9 cellular contexts compared by ENCODE assay signal in the genomic region with DNA sequence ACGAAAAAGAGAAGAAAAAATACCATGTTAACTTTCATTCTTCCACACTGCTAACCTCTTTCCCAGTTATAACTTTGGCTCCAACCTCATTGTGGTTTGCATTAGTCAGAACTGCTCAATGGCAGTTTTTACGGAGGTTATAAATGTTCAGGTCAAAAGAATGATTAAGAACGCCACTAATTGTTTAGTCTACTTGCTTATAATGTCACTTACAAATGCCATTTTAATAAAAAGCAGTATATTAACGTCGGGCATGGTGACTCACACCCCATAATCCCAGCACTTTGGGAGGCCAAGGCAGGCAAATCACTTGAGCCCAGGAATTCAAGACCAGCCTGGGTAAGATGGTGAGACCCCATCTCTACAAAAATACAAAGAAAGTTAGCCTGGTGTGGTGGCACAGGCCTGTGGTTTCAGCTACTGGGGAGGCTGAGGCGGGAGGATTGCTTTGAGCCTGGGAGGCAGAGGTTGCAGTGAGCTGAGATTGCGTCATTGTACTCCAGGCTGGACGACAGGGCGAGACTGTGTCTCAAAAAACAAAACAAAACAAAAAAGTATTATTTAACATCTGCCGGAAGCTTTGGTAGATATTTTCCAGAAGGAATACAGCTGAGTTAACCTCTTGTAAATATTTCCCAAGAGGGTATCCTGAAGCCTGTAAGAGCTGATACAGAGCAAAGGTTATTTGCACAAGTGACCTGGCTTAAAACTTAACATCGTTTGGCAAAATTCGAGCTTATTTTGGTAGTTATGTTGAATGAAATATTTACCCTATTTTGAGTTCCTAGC. TPM values are rescaled to one million over a fixed set of nuclear protein-coding genes. Genes with fewer than 3 reads are reported as not detected.
DNase-seq lines count a peak whose midpoint lies in the region; ATAC-seq, FAIRE-seq and TF ChIP-seq lines count a peak whose summit lies in the region.
"Had no signal": no experiment of that assay in that cellular context is flagged by ENCODE, and none has a peak within 500 bp of the region (broad histone marks: within the 10 kb centered on the region; RNA-seq: fewer than 3 reads in every experiment).

No MANE protein-coding gene starts in this region.

- H3K27me3 ChIP-seq in pancreas: no peaks in the 10 kb centered on the region

- peak; percentile 30 to 66 (median 52) for ATAC-seq in pancreas
- ATAC-seq in HG02973 (IDR thresholded peaks at IDR 0.05; ENCODE audit: unreplicated experiment): no peak
- no peak for ATAC-seq in HG03442 (IDR thresholded peaks at IDR 0.05; ENCODE audit: unreplicated experiment)
- ATAC-seq: T-cell had no signal

- H3K4me3 ChIP-seq in pancreas: no peak overlapping the region

- no peak for TF ChIP-seq CTCF in pancreas (IDR thresholded peaks at IDR 0.05)

- intact Hi-C loops in pancreas (cut with DNase I): no loop called here

- no peaks in the 10 kb centered on the region for H3K9me3 ChIP-seq in pancreas

- 42 to 46% methylated on average over 12 of the region's 12 CpGs for WGBS in pancreas, 2 donors

- H3K4me1 ChIP-seq in pancreas: peaks cover 25 to 54% (median 26%) of the 10 kb centered on the region in 3 donors

- H3K27ac ChIP-seq in epithelial cell of prostate: peak overlapping the region; percentile 75
- peak overlapping the region in 2 of 4 donors; percentile 40 to 75 for H3K27ac ChIP-seq in pancreas

- no peaks in the 10 kb centered on the region for H3K36me3 ChIP-seq in pancreas

- DNase-seq in Daoy (ENCODE audit: low read depth) (peak; percentile 79), RCC 7860 (ENCODE audit: low spot score) (peak; percentile 87), epithelial cell of prostate (ENCODE audit: low read depth, low spot score) (peak; percentile 37), pancreas (peak in 3 of 6 donors; percentile 20 to 31 (median 24)), midbrain (lab: John Stamatoyannopoulos, UW) (no peak), NCI-H1436 treated with DMSO at 0.1 percent for 48 hours (lab: John Stamatoyannopoulos, UW) (no peak)
- DNase-seq: T-cell had no signal

- FAIRE-seq in RCC 7860 (lab: Jason Lieb, UNC) (peak; percentile 96), pancreas (lab: Jason Lieb, UNC) (no peak)

RNA-seq across cellular contexts. Expression of gene AGPS, which starts 5.1 kb away (rescaled TPM):
- 117 and 142 TPM in 2 replicates for total RNA-seq in Daoy (2014; rRNA removed; shearing (Covaris generic))
- 10 to 100 TPM; 13.7 to 47.2 (median 27.5) TPM for total RNA-seq in pancreas
- 1 to 10 TPM; 3.0 to 4.9 TPM for polyA plus RNA-seq in pancreas

Comparison
In these comparisons a context has a peak if more than half of its experiments do, and no peak if none do; other contexts are left out.
1. DNase-seq: peak in Daoy (single experiment), RCC 7860 (single experiment) and epithelial cell of prostate (single experiment); none in midbrain (single experiment) and NCI-H1436 treated with DMSO at 0.1 percent for 48 hours (single experiment).
2. ATAC-seq: peak in pancreas (4 of 4); none in HG02973 (single experiment) and HG03442 (single experiment).